In genomic region chr11:94928146-94928995, GRCh38 we compare ENCODE assay signal across 16 cellular contexts. TPM values are rescaled to one million over a fixed set of nuclear protein-coding genes. Genes with fewer than 3 reads are reported as not detected.
DNase-seq lines count a peak whose midpoint lies in the region; ATAC-seq and TF ChIP-seq lines count a peak whose summit lies in the region.
"Had no signal": no experiment of that assay in that cellular context is flagged by ENCODE, and none has a peak within 500 bp of the region (broad histone marks: within the 10 kb centered on the region; RNA-seq: fewer than 3 reads in every experiment).

No MANE protein-coding gene starts in this region.

- H3K36me3 Mint-ChIP-seq in natural killer cell, result no peaks in the 10 kb centered on the region

- H3K9me3 Mint-ChIP-seq in natural killer cell, result peaks cover 0 to 3% of the 10 kb centered on the region in 2 donors

- H3K4me1 ChIP-seq in gastroesophageal sphincter (peaks cover 21 to 64% (median 32%) of the 10 kb centered on the region in 3 donors), spleen (peaks cover 16 to 51% (median 34%) of the 10 kb centered on the region in 6 donors)

- peaks cover 2% of the 10 kb centered on the region; the same call in 1 of the 2 replicates for H3K9me3 ChIP-seq in MG63
- H3K9me3 ChIP-seq in gastroesophageal sphincter, result no peaks in the 10 kb centered on the region
- H3K9me3 ChIP-seq in spleen, result no peaks in the 10 kb centered on the region

- H3K4me1 Mint-ChIP-seq in natural killer cell, result peaks cover 20 to 26% of the 10 kb centered on the region in 2 donors

- H3K27ac Mint-ChIP-seq in natural killer cell, result no peak overlapping the region
- H3K27ac Mint-ChIP-seq: activated naive CD4-positive, alpha-beta T cell treated with anti-CD3 and anti-CD28 coated beads, Interleukin-2, amount 10 ng/mL, durations not matched to agents 7 days and 5 days; B cell had no signal

- H3K4me3 ChIP-seq in MG63 (no peak overlapping the region), gastroesophageal sphincter (no peak overlapping the region), spleen (no peak overlapping the region)
- H3K4me3 ChIP-seq: GM12878, hepatocyte had no signal

- DNase-seq in COLO829 (ENCODE audit: low spot score), result peak; percentile 27
- peak; percentile 12 for DNase-seq in MG63
- DNase-seq in spleen, result no peak
- DNase-seq in natural killer cell, result no peak
- DNase-seq in RPMI8226, result no peak
- DNase-seq: activated CD8-positive, alpha-beta memory T cell treated with anti-CD3 and anti-CD28 coated beads, Interleukin-2, amount 50 U/mL, for 4 hours; activated naive CD4-positive, alpha-beta T cell treated with anti-CD3 and anti-CD28 coated beads, Interleukin-2, amount 10 ng/mL, durations not matched to agents 7 days and 5 days; NCI-H1048 had no signal

- intact Hi-C loops in spleen (cut with DNase I; ENCODE audit: low total_unique reads), result no loop called here
- intact Hi-C loops in natural killer cell (cut with micrococcal nuclease), result no loop called here

- H3K36me3 ChIP-seq in MG63, result no peaks in the 10 kb centered on the region
- no peaks in the 10 kb centered on the region for H3K36me3 ChIP-seq in gastroesophageal sphincter
- no peaks in the 10 kb centered on the region for H3K36me3 ChIP-seq in spleen

- no peaks in the 10 kb centered on the region for H3K27me3 ChIP-seq in MG63
- H3K27me3 ChIP-seq in gastroesophageal sphincter, result no peaks in the 10 kb centered on the region
- no peaks in the 10 kb centered on the region for H3K27me3 ChIP-seq in spleen (replicated peaks in 1 of 7)
- H3K27me3 ChIP-seq: hepatocyte had no signal

- WGBS in gastroesophageal sphincter (ENCODE audit: low coverage in 1 of 2), 2 donors, result 94 to 100% methylated on average over 1 of the region's 1 CpG
- 56 to 88% (median 74%) methylated on average over 1 of the region's 1 CpG for WGBS in spleen, 5 donors

- TF ChIP-seq CTCF in gastroesophageal sphincter (IDR thresholded peaks at IDR 0.05), result no peak
- no peak for TF ChIP-seq CTCF in spleen (IDR thresholded peaks at IDR 0.05 in 8 of 11, conservative IDR thresholded peaks at IDR 0.05 in 3 of 11)
- TF ChIP-seq CTCF in natural killer cell (IDR thresholded peaks at IDR 0.05), result no peak

- no peak overlapping the region for H3K4me3 Mint-ChIP-seq in natural killer cell
- H3K4me3 Mint-ChIP-seq: activated naive CD4-positive, alpha-beta T cell treated with anti-CD3 and anti-CD28 coated beads, Interleukin-2, amount 10 ng/mL, durations not matched to agents 7 days and 5 days; B cell had no signal

- TF ChIP-seq POLR2A in gastroesophageal sphincter (IDR thresholded peaks at IDR 0.05), result no peak
- no peak for TF ChIP-seq POLR2A in spleen (IDR thresholded peaks at IDR 0.05)

- ATAC-seq in gastroesophageal sphincter (no peak), GM18867 (IDR thresholded peaks at IDR 0.05; ENCODE audit: unreplicated experiment) (no peak), natural killer cell (no peak), GM19397 (IDR thresholded peaks at IDR 0.05; ENCODE audit: unreplicated experiment) (no peak)
- ATAC-seq: GM12878 had no signal

- H3K27ac ChIP-seq in gastroesophageal sphincter (peak overlapping the region in 3 of 4 donors; percentile 73 to 83 (median 83)), spleen (peak overlapping the region in 6 of 8 donors; percentile 4 to 81 (median 70))
- H3K27ac ChIP-seq: epithelial cell of prostate, hepatocyte, VCaP had no signal

- no peak for TF ChIP-seq EP300 in gastroesophageal sphincter (IDR thresholded peaks at IDR 0.05)

- H3K27me3 Mint-ChIP-seq in natural killer cell (ENCODE audit: low read depth in 2 of 2), result peaks cover 0 to 6% of the 10 kb centered on the region in 2 donors
- H3K27me3 Mint-ChIP-seq: activated naive CD4-positive, alpha-beta T cell treated with anti-CD3 and anti-CD28 coated beads, Interleukin-2, amount 10 ng/mL, durations not matched to agents 7 days and 5 days had no signal

RNA-seq across cellular contexts. Expression of gene CWC15, which starts 45.0 kb away (rescaled TPM):
- total RNA-seq in MG63 (2014; rRNA removed; shearing (Covaris generic); ENCODE audit: low replicate concordance), result 62.2 and 63.9 TPM in 2 replicates
- total RNA-seq in gastroesophageal sphincter (10 to 100 TPM; 32.9 to 54.8 (median 44.1) TPM), spleen (10 to 100 TPM; 40.6 to 64.5 (median 57.4) TPM), natural killer cell (10 to 100 TPM; 76.8 to 90.7 (median 81.3) TPM)
- polyA plus RNA-seq in spleen, result 10 to 100 TPM; 66.8 to 95.0 (median 83.3) TPM

RNA-seq across cellular contexts. Expression of gene KDM4D, which starts 45.1 kb away (rescaled TPM):
- 0.89 and 0.91 TPM in 2 replicates for total RNA-seq in MG63 (2014; rRNA removed; shearing (Covaris generic); ENCODE audit: low replicate concordance)
- total RNA-seq in gastroesophageal sphincter (under 1 TPM; 0.67 to 0.89 (median 0.79) TPM), spleen (1 to 10 TPM in 6 of 7 donors, under 1 TPM in 1; 0.67 to 2.8 (median 1.1) TPM), natural killer cell (under 1 TPM in 2 of 3 donors, not detected in 1; 0.14 to 0.32 TPM)
- polyA plus RNA-seq in spleen, result under 1 TPM; 0.39 to 0.64 (median 0.59) TPM

Comparison
In these comparisons a context has a peak if more than half of its experiments do, and no peak if none do; other contexts are left out.
1. DNase-seq: peak in COLO829 (single experiment) and MG63 (single experiment); none in spleen (single experiment), natural killer cell (single experiment) and RPMI8226 (single experiment).